18 cellular contexts compared by ENCODE assay signal in the genomic region with DNA sequence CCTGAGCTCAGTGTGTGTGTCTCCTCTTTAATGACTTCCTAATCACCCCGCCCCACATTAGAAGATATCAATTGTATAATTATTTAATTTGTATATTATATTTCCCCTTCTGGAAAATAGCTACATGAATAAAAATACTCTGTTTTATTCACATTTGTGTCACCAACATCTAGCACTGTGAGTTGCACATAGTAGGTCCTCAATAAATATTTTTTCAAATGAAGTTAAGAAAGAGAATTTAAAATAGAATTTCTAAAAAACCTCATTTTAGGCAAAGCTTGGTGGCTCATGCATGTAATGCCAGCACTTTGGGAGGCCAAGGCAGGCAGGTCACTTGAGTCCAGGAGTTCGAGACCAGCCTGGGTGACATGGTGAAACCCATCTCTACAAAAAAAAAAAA. TPM values are rescaled to one million over a fixed set of nuclear protein-coding genes. Genes with fewer than 3 reads are reported as not detected.
DNase-seq lines count a peak whose midpoint lies in the region; ATAC-seq and TF ChIP-seq lines count a peak whose summit lies in the region.
"Had no signal": no experiment of that assay in that cellular context is flagged by ENCODE, and none has a peak within 500 bp of the region (broad histone marks: within the 10 kb centered on the region; RNA-seq: fewer than 3 reads in every experiment).

No MANE protein-coding gene starts in this region.

- peak overlapping the region; percentile 82 for H3K4me2 ChIP-seq in OCI-LY7 (ENCODE audit: low read length)

- CTCF ChIA-PET in activated naive CD4-positive, alpha-beta T cell treated with anti-CD3 and anti-CD28 coated beads for 36 hours (lab: Charles Lee) = interaction anchor here (0.7 to 1.7 kb wide), 3 partner anchors 123 to 140 kb away, joined by 3 to 6 read pairs (median 4); partner anchors contain the start of gene TNRC6B
- CTCF ChIA-PET in OCI-LY7 (lab: Charles Lee; ENCODE audit: unreplicated experiment) = no interaction called here

- no peaks in the 10 kb centered on the region for H3K9me3 Mint-ChIP-seq in activated naive CD4-positive, alpha-beta T cell treated with anti-CD3 and anti-CD28 coated beads for 36 hours
- H3K9me3 Mint-ChIP-seq in activated naive CD8-positive, alpha-beta T cell treated with anti-CD3 and anti-CD28 coated beads for 36 hours = peaks cover 2% of the 10 kb centered on the region
- no peaks in the 10 kb centered on the region for H3K9me3 Mint-ChIP-seq in stimulated activated memory B cell treated with anti-CD40 and anti-IgM and Interleukin-4, amounts not matched to agents 10 μg/mL and 1 μg/mL and 100 μg/mL, for 72 hours
- H3K9me3 Mint-ChIP-seq: nephron progenitor cell had no signal

- no peak for TF ChIP-seq CTCF in OCI-LY7 (conservative IDR thresholded peaks at IDR 0.05; ENCODE audit: low read length)
- TF ChIP-seq CTCF in lower lobe of right lung (IDR thresholded peaks at IDR 0.05) = no peak
- TF ChIP-seq CTCF in heart left ventricle (IDR thresholded peaks at IDR 0.05) = no peak

- no peaks in the 10 kb centered on the region for H3K27me3 Mint-ChIP-seq in activated naive CD4-positive, alpha-beta T cell treated with anti-CD3 and anti-CD28 coated beads for 36 hours (ENCODE audit: low read depth)
- no peaks in the 10 kb centered on the region for H3K27me3 Mint-ChIP-seq in activated naive CD8-positive, alpha-beta T cell treated with anti-CD3 and anti-CD28 coated beads for 36 hours
- H3K27me3 Mint-ChIP-seq in stimulated activated memory B cell treated with anti-CD40 and anti-IgM and Interleukin-4, amounts not matched to agents 10 μg/mL and 1 μg/mL and 100 μg/mL, for 72 hours = no peaks in the 10 kb centered on the region

- intact Hi-C loops in activated naive CD4-positive, alpha-beta T cell treated with anti-CD3 and anti-CD28 coated beads for 36 hours (cut with micrococcal nuclease) = loop anchor here (2.0 kb wide), 1 partner anchor 292 kb away; the partner anchor contains the start of gene ADSL
- intact Hi-C loops in OCI-LY7 (cut with micrococcal nuclease; ENCODE audit: unreplicated experiment) = no loop called here
- intact Hi-C loops in lower lobe of right lung (cut with DNase I) = no loop called here
- intact Hi-C loops in heart left ventricle (cut with DNase I) = loop anchor here in 3 of 10 donors (5.0 to 10.0 kb wide), 4 partner anchors 50 to 293 kb away; partner anchors contain the start of gene ADSL (in 1 of the 3)

- peak overlapping the region; percentile 95 for H3K27ac Mint-ChIP-seq in activated naive CD4-positive, alpha-beta T cell treated with anti-CD3 and anti-CD28 coated beads for 36 hours
- H3K27ac Mint-ChIP-seq in activated naive CD8-positive, alpha-beta T cell treated with anti-CD3 and anti-CD28 coated beads for 36 hours = peak overlapping the region; percentile 97
- peak overlapping the region; percentile 89 for H3K27ac Mint-ChIP-seq in stimulated activated memory B cell treated with anti-CD40 and anti-IgM and Interleukin-4, amounts not matched to agents 10 μg/mL and 1 μg/mL and 100 μg/mL, for 72 hours
- H3K27ac Mint-ChIP-seq: nephron progenitor cell had no signal

- H4K20me1 ChIP-seq in OCI-LY7 (ENCODE audit: insufficient read depth, low read length) = no peaks in the 10 kb centered on the region; the same call in 1 of the 2 replicates

- peaks cover 82% of the 10 kb centered on the region for H3K79me2 ChIP-seq in OCI-LY7 (ENCODE audit: insufficient read depth, low read depth, low read length)

- no peaks in the 10 kb centered on the region for H3K9me2 ChIP-seq in OCI-LY7 (ENCODE audit: insufficient read depth, low read length)

- H3K9me3 ChIP-seq in OCI-LY7 (ENCODE audit: low read length) (no peaks in the 10 kb centered on the region), lower lobe of right lung (no peaks in the 10 kb centered on the region), heart left ventricle (no peaks in the 10 kb centered on the region)
- H3K9me3 ChIP-seq: sigmoid colon, testis had no signal

- no TSS peak for BruUV-seq in OCI-LY7 (replicated peaks; lab: Mats Ljungman, UMichigan)

- H3K36me3 Mint-ChIP-seq in activated naive CD4-positive, alpha-beta T cell treated with anti-CD3 and anti-CD28 coated beads for 36 hours (ENCODE audit: low read depth) = no peaks in the 10 kb centered on the region
- peaks cover 14% of the 10 kb centered on the region for H3K36me3 Mint-ChIP-seq in activated naive CD8-positive, alpha-beta T cell treated with anti-CD3 and anti-CD28 coated beads for 36 hours
- H3K36me3 Mint-ChIP-seq in stimulated activated memory B cell treated with anti-CD40 and anti-IgM and Interleukin-4, amounts not matched to agents 10 μg/mL and 1 μg/mL and 100 μg/mL, for 72 hours = peaks cover 5% of the 10 kb centered on the region

- no peak overlapping the region for H2AFZ ChIP-seq in OCI-LY7 (ENCODE audit: low read length)

- peak overlapping the region; percentile 69 for H3K4me3 Mint-ChIP-seq in activated naive CD4-positive, alpha-beta T cell treated with anti-CD3 and anti-CD28 coated beads for 36 hours
- H3K4me3 Mint-ChIP-seq in activated naive CD8-positive, alpha-beta T cell treated with anti-CD3 and anti-CD28 coated beads for 36 hours = no peak overlapping the region
- peak overlapping the region; percentile 83 for H3K4me3 Mint-ChIP-seq in stimulated activated memory B cell treated with anti-CD40 and anti-IgM and Interleukin-4, amounts not matched to agents 10 μg/mL and 1 μg/mL and 100 μg/mL, for 72 hours
- H3K4me3 Mint-ChIP-seq: nephron progenitor cell had no signal

- no peak for DNase-seq in activated naive CD4-positive, alpha-beta T cell treated with anti-CD3 and anti-CD28 coated beads for 36 hours
- no peak for DNase-seq in activated naive CD4-positive, alpha-beta T cell treated with anti-CD3 and anti-CD28 coated beads, Interleukin-2, amount 50 U/mL, for 16 hours
- DNase-seq in OCI-LY7 (ENCODE audit: low spot score) = no peak
- no peak for DNase-seq in activated naive CD8-positive, alpha-beta T cell treated with anti-CD3 and anti-CD28 coated beads for 36 hours
- DNase-seq in lower lobe of right lung = no peak
- DNase-seq in heart left ventricle = no peak
- no peak for DNase-seq in hepatic stellate cell (ENCODE audit: low spot score)
- DNase-seq: activated effector memory CD4-positive, alpha-beta T cell treated with Interleukin-2 at 50 U/mL for 16 hours; effector CD4-positive, alpha-beta T cell; MM.1S; NCI-H1436 treated with DMSO at 0.1 percent for 48 hours; NCI-H524 treated with DMSO at 0.1 percent for 48 hours; nephron progenitor cell; sigmoid colon; testis had no signal

- 94 to 98% (median 97%) methylated on average over 2 of the region's 2 CpGs for WGBS in heart left ventricle, 4 donors

- TF ChIP-seq POLR2A in heart left ventricle (IDR thresholded peaks at IDR 0.05) = no peak

- H3K27ac ChIP-seq in OCI-LY7 (ENCODE audit: low read depth, low read length, poor library complexity, severe bottlenecking) = peak overlapping the region; percentile 61
- no peak overlapping the region for H3K27ac ChIP-seq in lower lobe of right lung
- H3K27ac ChIP-seq in heart left ventricle = no peak overlapping the region
- H3K27ac ChIP-seq: C4-2B, sigmoid colon, testis had no signal

- H3K36me3 ChIP-seq in OCI-LY7 (ENCODE audit: insufficient read depth, low read length) (no peaks in the 10 kb centered on the region), lower lobe of right lung (no peaks in the 10 kb centered on the region), heart left ventricle (no peaks in the 10 kb centered on the region)
- H3K36me3 ChIP-seq: sigmoid colon had no signal

- peaks cover 80% of the 10 kb centered on the region for H3K4me1 ChIP-seq in OCI-LY7 (ENCODE audit: insufficient read depth, low read length, poor library complexity, severe bottlenecking)
- peaks cover 45% of the 10 kb centered on the region for H3K4me1 ChIP-seq in lower lobe of right lung
- H3K4me1 ChIP-seq in heart left ventricle = peaks cover 5 to 65% (median 27%) of the 10 kb centered on the region in 12 donors

- no peak for ATAC-seq in stimulated activated memory B cell treated with anti-CD40 and anti-IgM and Interleukin-4, amounts not matched to agents 10 μg/mL and 1 μg/mL and 100 μg/mL, for 72 hours
- ATAC-seq in lower lobe of right lung = no peak
- ATAC-seq in heart left ventricle = no peak
- ATAC-seq: HCT116 had no signal

- H3K27me3 ChIP-seq in lower lobe of right lung (ENCODE audit: low read depth) = no peaks in the 10 kb centered on the region
- H3K27me3 ChIP-seq in heart left ventricle = no peaks in the 10 kb centered on the region
- H3K27me3 ChIP-seq: sigmoid colon, testis had no signal

- POLR2A ChIA-PET in OCI-LY7 (lab: Charles Lee) = interaction anchor here (0.8 to 3.3 kb wide), 5 partner anchors 10 to 293 kb away, joined by 3 to 18 read pairs (median 4); partner anchors contain the start of gene TNRC6B

- no peak overlapping the region for H3K4me3 ChIP-seq in OCI-LY7 (ENCODE audit: low read depth, low read length, poor library complexity, severe bottlenecking)
- H3K4me3 ChIP-seq in lower lobe of right lung = no peak overlapping the region
- H3K4me3 ChIP-seq in heart left ventricle = no peak overlapping the region
- H3K4me3 ChIP-seq: sigmoid colon, testis had no signal

- peaks cover 83% of the 10 kb centered on the region for H3K4me1 Mint-ChIP-seq in activated naive CD4-positive, alpha-beta T cell treated with anti-CD3 and anti-CD28 coated beads for 36 hours (ENCODE audit: low read depth)
- peaks cover 72% of the 10 kb centered on the region for H3K4me1 Mint-ChIP-seq in activated naive CD8-positive, alpha-beta T cell treated with anti-CD3 and anti-CD28 coated beads for 36 hours
- peaks cover 74% of the 10 kb centered on the region for H3K4me1 Mint-ChIP-seq in stimulated activated memory B cell treated with anti-CD40 and anti-IgM and Interleukin-4, amounts not matched to agents 10 μg/mL and 1 μg/mL and 100 μg/mL, for 72 hours

RNA-seq across cellular contexts. Expression of gene FAM83F, which starts 59.7 kb away (rescaled TPM):
- total RNA-seq in activated naive CD4-positive, alpha-beta T cell treated with anti-CD3 and anti-CD28 coated beads for 36 hours = 1 to 10 TPM; 1.8 to 1.9 TPM
- total RNA-seq in OCI-LY7 (2014; rRNA removed; shearing (Covaris generic)) = not detected in 2 replicates
- not detected in 2 replicates for total RNA-seq in OCI-LY7 (2022)
- total RNA-seq in activated naive CD8-positive, alpha-beta T cell treated with anti-CD3 and anti-CD28 coated beads for 36 hours = 1 to 10 TPM; 3.4 to 3.6 TPM
- 1.4 TPM for total RNA-seq in lower lobe of right lung
- total RNA-seq in heart left ventricle = 1 to 10 TPM; 1.3 to 6.6 (median 3.1) TPM
- polyA plus RNA-seq in heart left ventricle = 1 to 10 TPM; 1.7 to 2.5 TPM
